ENCODE assay signal across 10 cellular contexts in the genomic region with DNA sequence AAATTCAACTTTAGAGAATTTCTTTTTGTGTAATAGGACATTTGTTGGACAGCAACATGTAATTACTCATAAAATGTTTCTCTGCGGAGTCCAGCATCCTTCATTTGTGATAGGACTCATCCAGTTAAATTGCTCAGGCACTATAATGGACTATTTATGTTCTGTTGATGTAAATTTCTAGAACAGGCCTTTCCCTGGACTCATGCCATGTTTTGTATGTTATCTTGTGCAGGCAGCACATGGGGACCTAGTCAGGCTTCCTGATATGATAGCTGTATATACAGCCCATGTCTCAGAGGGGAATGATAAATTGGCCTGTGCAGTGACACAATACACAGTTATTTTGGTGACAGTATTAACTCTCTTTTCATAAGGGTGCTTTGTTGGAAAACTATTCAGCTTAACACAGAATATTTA. TPM values are rescaled to one million over a fixed set of nuclear protein-coding genes. Genes with fewer than 3 reads are reported as not detected.
A peak's percentile ranks its signal among the peaks of the same experiment; 100 is the strongest.
DNase-seq lines count a peak whose midpoint lies in the region; ATAC-seq, FAIRE-seq and TF ChIP-seq lines count a peak whose summit lies in the region.
"Had no signal": no experiment of that assay in that cellular context is flagged by ENCODE, and none has a peak within 500 bp of the region (broad histone marks: within the 10 kb centered on the region; RNA-seq: fewer than 3 reads in every experiment).

No MANE protein-coding gene starts in this region.

- no peak overlapping the region for H2AFZ ChIP-seq in MM.1S (ENCODE audit: low read length)

- H3F3A ChIP-seq in MM.1S (ENCODE audit: insufficient read depth, low read length) = peaks cover 43% of the 10 kb centered on the region

- H3K9me3 Mint-ChIP-seq in CD4-positive, alpha-beta T cell = no peaks in the 10 kb centered on the region
- peaks cover 0 to 4% (median 0%) of the 10 kb centered on the region in 11 donors for H3K9me3 Mint-ChIP-seq in naive thymus-derived CD4-positive, alpha-beta T cell

- H3K36me3 ChIP-seq in naive thymus-derived CD4-positive, alpha-beta T cell (ENCODE audit: control insufficient read depth in 2 of 3, insufficient read depth in 3 of 3, low read length in 3 of 3) = no peaks in the 10 kb centered on the region
- no peaks in the 10 kb centered on the region; the same call in 1 of the 2 replicates for H3K36me3 ChIP-seq in MM.1S (replicated peaks; ENCODE audit: insufficient read depth, low read length)

- no peak for FAIRE-seq in urothelium cell line (lab: Jason Lieb, UNC)

- ATAC-seq in CD4-positive, alpha-beta T cell (ENCODE audit: poor library complexity) = peak; percentile 13
- peak; percentile 28 for ATAC-seq in naive thymus-derived CD4-positive, alpha-beta T cell
- ATAC-seq in GM19455 (IDR thresholded peaks at IDR 0.05; ENCODE audit: unreplicated experiment) = no peak

- peaks cover 53 to 56% of the 10 kb centered on the region in 2 donors for H3K4me1 ChIP-seq in naive thymus-derived CD4-positive, alpha-beta T cell (ENCODE audit: control insufficient read depth in 2 of 2, insufficient read depth in 2 of 2, low read length in 2 of 2)
- peaks cover 46% of the 10 kb centered on the region for H3K4me1 ChIP-seq in MM.1S (ENCODE audit: low read length)

- peak overlapping the region; percentile 40 for H3K4me3 Mint-ChIP-seq in CD4-positive, alpha-beta T cell
- peak overlapping the region in 9 of 10 donors; percentile 4 to 77 (median 60) for H3K4me3 Mint-ChIP-seq in naive thymus-derived CD4-positive, alpha-beta T cell

- no peaks in the 10 kb centered on the region for H3K9me3 ChIP-seq in CD4-positive, alpha-beta T cell (ENCODE audit: control insufficient read depth, low read length)
- no peaks in the 10 kb centered on the region for H3K9me3 ChIP-seq in naive thymus-derived CD4-positive, alpha-beta T cell (ENCODE audit: control insufficient read depth in 2 of 3, low read length in 3 of 3)
- H3K9me3 ChIP-seq in MM.1S (replicated peaks; ENCODE audit: insufficient read depth, low read length) = no peaks in the 10 kb centered on the region

- H3K27me3 ChIP-seq in CD4-positive, alpha-beta T cell (ENCODE audit: control insufficient read depth, insufficient read depth, low read length) = no peaks in the 10 kb centered on the region
- no peaks in the 10 kb centered on the region for H3K27me3 ChIP-seq in naive thymus-derived CD4-positive, alpha-beta T cell (ENCODE audit: control insufficient read depth in 2 of 2, insufficient read depth in 2 of 2, low read length in 2 of 2)
- H3K27me3 ChIP-seq in MM.1S (replicated peaks; ENCODE audit: insufficient read depth, low read length) = no peaks in the 10 kb centered on the region

- no peak overlapping the region for H3K9ac ChIP-seq in MM.1S (ENCODE audit: low read length)

- no peak for TF ChIP-seq POLR2A in NB4 (IDR thresholded peaks at IDR 0.05; ENCODE audit: extremely low read depth, insufficient read length)

- H3K4me3 ChIP-seq in NB4 (ENCODE audit: low read depth, low read length) (no peak overlapping the region), MM.1S (ENCODE audit: low read length) (no peak overlapping the region)
- no peak overlapping the region for H3K4me3 ChIP-seq in naive thymus-derived CD4-positive, alpha-beta T cell (ENCODE audit: low read length)

- TF ChIP-seq CTCF in CD4-positive, alpha-beta T cell (IDR thresholded peaks at IDR 0.05) = no peak
- TF ChIP-seq CTCF in NB4 (IDR thresholded peaks at IDR 0.05; ENCODE audit: low read depth, low read length) = no peak
- TF ChIP-seq CTCF in MM.1S (IDR thresholded peaks at IDR 0.05; ENCODE audit: low read length) = no peak

- intact Hi-C loops in CD4-positive, alpha-beta T cell (cut with DNase I, micrococcal nuclease) = no loop called here
- intact Hi-C loops in naive thymus-derived CD4-positive, alpha-beta T cell (cut with micrococcal nuclease) = loop anchor here (1.0 to 5.0 kb wide), 2 partner anchors 10 to 33 kb away; no protein-coding TSS in a partner anchor

- H3K27ac ChIP-seq in CD4-positive, alpha-beta T cell (ENCODE audit: low read depth, low read length) = peak overlapping the region; percentile 4
- H3K27ac ChIP-seq in cingulate gyrus (ENCODE audit: low read depth, low read length) (peak overlapping the region; percentile 61), MM.1S (ENCODE audit: low read length) (no peak overlapping the region)
- H3K27ac ChIP-seq in naive thymus-derived CD4-positive, alpha-beta T cell (ENCODE audit: low read depth, low read length) = peak overlapping the region; percentile 20
- H3K27ac ChIP-seq: VCaP had no signal

- POLR2A ChIA-PET in CD4-positive, alpha-beta T cell (lab: Charles Lee) = interaction anchor here (0.6 to 5.8 kb wide), 5 partner anchors 10 to 152 kb away, joined by 3 to 28 read pairs (median 4); a partner anchor contains a TSS
- POLR2A ChIA-PET in naive thymus-derived CD4-positive, alpha-beta T cell (lab: Charles Lee) = interaction anchor here (1.0 to 2.3 kb wide), 2 partner anchors 12 to 116 kb away, joined by 3 to 9 read pairs; no protein-coding TSS in a partner anchor

- H3K36me3 Mint-ChIP-seq in CD4-positive, alpha-beta T cell (ENCODE audit: low read depth) = peaks cover 78% of the 10 kb centered on the region
- peaks cover 3 to 29% (median 13%) of the 10 kb centered on the region in 5 donors for H3K36me3 Mint-ChIP-seq in naive thymus-derived CD4-positive, alpha-beta T cell

- CTCF ChIA-PET in CD4-positive, alpha-beta T cell (lab: Charles Lee) = interaction anchor here (0.9 to 1.5 kb wide), 3 partner anchors 11 to 25 kb away, joined by 3 to 5 read pairs (median 4); no protein-coding TSS in a partner anchor
- CTCF ChIA-PET in naive thymus-derived CD4-positive, alpha-beta T cell (lab: Charles Lee) = interaction anchor here (2.9 kb wide), 1 partner anchor 136 kb away, joined by 7 read pairs; no protein-coding TSS in a partner anchor

- no peak for DNase-seq in CD4-positive, alpha-beta T cell
- DNase-seq in NB4 (ENCODE audit: low read depth) (peak; percentile 33), MM.1S (no peak), DMS79 (lab: John Stamatoyannopoulos, UW) (no peak), urothelium cell line (ENCODE audit: low spot score) (no peak)
- DNase-seq in naive thymus-derived CD4-positive, alpha-beta T cell = no peak
- DNase-seq: NCI-H2171 treated with DMSO at 0.1 percent for 48 hours had no signal

- no peak overlapping the region for H3K4me2 ChIP-seq in MM.1S (ENCODE audit: low read depth, low read length)

- H3K79me2 ChIP-seq in MM.1S (ENCODE audit: low read length) = peaks cover 98% of the 10 kb centered on the region

- 0 out of 2 replicates have a peak, but pooled peaks cover 8% of the 10 kb centered on the region for H4K20me1 ChIP-seq in MM.1S (ENCODE audit: insufficient read depth, low read length)

- no peaks in the 10 kb centered on the region for H3K27me3 Mint-ChIP-seq in CD4-positive, alpha-beta T cell
- H3K27me3 Mint-ChIP-seq in naive thymus-derived CD4-positive, alpha-beta T cell = no peaks in the 10 kb centered on the region

- peaks cover 93% of the 10 kb centered on the region for H3K4me1 Mint-ChIP-seq in CD4-positive, alpha-beta T cell (ENCODE audit: low read depth)
- H3K4me1 Mint-ChIP-seq in naive thymus-derived CD4-positive, alpha-beta T cell = peaks cover 61 to 96% (median 93%) of the 10 kb centered on the region in 7 donors

- peak overlapping the region; percentile 91 for H3K27ac Mint-ChIP-seq in CD4-positive, alpha-beta T cell
- H3K27ac Mint-ChIP-seq in naive thymus-derived CD4-positive, alpha-beta T cell = peak overlapping the region in 7 of 9 donors; percentile 1 to 86 (median 71)

- H3K9me2 ChIP-seq in MM.1S (replicated peaks; ENCODE audit: insufficient read depth, low read length) = no peaks in the 10 kb centered on the region

RNA-seq across cellular contexts. Expression of a gene that starts 51.5 kb away (rescaled TPM):
- 100 to 1,000 TPM; 551 to 561 TPM for total RNA-seq in CD4-positive, alpha-beta T cell
- total RNA-seq in naive thymus-derived CD4-positive, alpha-beta T cell = 100 to 1,000 TPM; 459 to 675 (median 508) TPM
- 100 to 1,000 TPM; 371 to 389 TPM for polyA plus RNA-seq in naive thymus-derived CD4-positive, alpha-beta T cell

Comparison
In these comparisons a context has a peak if more than half of its experiments do, and no peak if none do; other contexts are left out.
1. intact Hi-C loops: an anchor here in naive thymus-derived CD4-positive, alpha-beta T cell (1.0 to 5.0 kb wide); none called in CD4-positive, alpha-beta T cell.